ENCODE assay signal across 24 cellular contexts in the genomic region with DNA sequence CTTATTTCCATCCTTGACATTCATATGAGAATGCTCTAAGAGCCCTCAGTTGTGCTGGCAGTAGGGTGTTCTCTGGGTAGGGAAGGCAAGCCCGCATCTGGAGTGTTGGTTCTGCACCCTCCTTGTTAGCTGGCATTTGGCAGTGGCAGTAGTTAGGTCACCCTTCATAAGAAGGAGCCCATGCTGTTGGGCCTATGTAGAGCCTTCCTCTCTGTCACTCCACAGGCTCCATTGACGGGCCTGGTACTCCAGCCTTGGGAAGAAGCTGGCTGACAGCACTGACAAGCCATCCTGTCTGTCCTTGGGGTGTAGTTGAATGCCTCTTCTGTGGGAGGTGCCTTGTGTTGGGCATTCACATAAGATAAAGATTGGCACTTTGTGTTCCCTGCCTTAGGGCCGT.
"Had no signal": no experiment of that assay in that cellular context is flagged by ENCODE, and none has a peak within 500 bp of the region (broad histone marks: within the 10 kb centered on the region; RNA-seq: fewer than 3 reads in every experiment).

No MANE protein-coding gene starts in this region.

- H3K4me1 ChIP-seq: colonic mucosa, esophagus squamous epithelium, thyroid gland, upper lobe of left lung had no signal

- H3K27me3 ChIP-seq: colonic mucosa, esophagus squamous epithelium, thyroid gland, upper lobe of left lung had no signal

- H3K27ac ChIP-seq: colonic mucosa, epithelial cell of prostate, esophagus squamous epithelium, skin epidermis, thyroid gland, upper lobe of left lung had no signal

- ATAC-seq: activated CD8-positive, alpha-beta T cell treated with anti-CD3 and anti-CD28 coated beads for 36 hours; activated naive CD4-positive, alpha-beta T cell treated with anti-CD3 and anti-CD28 coated beads, Interleukin-2, amount 50 U/mL, for 72 hours; activated T-cell treated with anti-CD3 and anti-CD28 coated beads, Interleukin-2, amount 50 U/mL, for 72 hours; natural killer cell; sciatic nerve had no signal

- H3K36me3 ChIP-seq: colonic mucosa, upper lobe of left lung had no signal

- H3K4me3 ChIP-seq: colonic mucosa, esophagus squamous epithelium, skin epidermis, thyroid gland, upper lobe of left lung had no signal

- DNase-seq: activated B cell treated with CpG ODN at 0.5 μM for 24 hours; activated CD4-positive, alpha-beta T cell treated with anti-CD3 and anti-CD28 coated beads, Interleukin-2, amount 50 U/mL, for 1 hour; activated naive CD4-positive, alpha-beta T cell; activated T-cell treated with anti-CD3 and anti-CD28 coated beads, Interleukin-2, amount 50 U/mL, for 72 hours; cerebellar nuclear complex; colonic mucosa; effector CD8-positive, alpha-beta T cell; esophagus squamous epithelium; foreskin melanocyte; islet precursor cell; mesenchymal stem cell; natural killer cell; posterior cingulate gyrus; stimulated activated CD4-positive, alpha-beta T cell treated with anti-CD3 and anti-CD28 coated beads, Interleukin-12 subunit alpha, Interleukin-12 subunit beta, amount 100 ng/mL, for 4 hours; stimulated activated CD4-positive, alpha-beta T cell treated with anti-CD3 and anti-CD28 coated beads, Interleukin-4, amount 100 ng/mL, for 1 hour; substantia nigra; T-helper 2 cell; thyroid gland; upper lobe of left lung had no signal

- H3K9me3 ChIP-seq: colonic mucosa, esophagus squamous epithelium, thyroid gland, upper lobe of left lung had no signal
